ENCODE assay signal across 8 cellular contexts in genomic region chr6:114108119-114109002, GRCh38.
A peak's percentile ranks its signal among the peaks of the same experiment; 100 is the strongest.
DNase-seq lines count a peak whose midpoint lies in the region; ATAC-seq, FAIRE-seq and TF ChIP-seq lines count a peak whose summit lies in the region.

No MANE protein-coding gene starts in this region.

- no peak overlapping the region for H3K27ac ChIP-seq in A549

- ATAC-seq in A549 (peak; percentile 74 to 86), HG02798 (IDR thresholded peaks at IDR 0.05; ENCODE audit: poor library complexity, unreplicated experiment) (peak; percentile 77), GM21737 (IDR thresholded peaks at IDR 0.05; ENCODE audit: unreplicated experiment) (no peak)

- CTCF ChIA-PET in A549 (lab: Yijun Ruan, JAX) = interaction anchor here (0.6 to 4.2 kb wide), 17 partner anchors 9 to 1808 kb away, joined by 3 to 34 read pairs (median 4); partner anchors contain the start of gene HDAC2

- TF ChIP-seq RAD21 in A549 (conservative IDR thresholded peaks at IDR 0.05 in 1 of 2, IDR thresholded peaks at IDR 0.05 in 1 of 2) = peak; percentile 49 to 55; a peak in 4 of 5 replicates

- intact Hi-C loops in posterior vena cava (cut with DNase I) = loop anchor here (5.0 to 10.0 kb wide), 2 partner anchors 116 to 134 kb away; partner anchors contain the start of gene HDAC2 (in 1 of the 2)

- no peak overlapping the region for H3K4me2 ChIP-seq in A549

- TF ChIP-seq POLR2A in A549 (IDR thresholded peaks at IDR 0.05; ENCODE audit: low read length) = no peak

- WGBS in A549 (ENCODE audit: missing lambda C conversion rate) = 19% methylated on average over 10 of the region's 11 CpGs

- no peak for FAIRE-seq in A549 (lab: Jason Lieb, UNC)

- TF ChIP-seq CTCF in A549 (IDR thresholded peaks at IDR 0.05) (peak; percentile 47), GM06990 (IDR thresholded peaks at IDR 0.05; ENCODE audit: insufficient read depth, low read length, poor library complexity, severe bottlenecking) (peak; percentile 88)

- H3K4me1 ChIP-seq in A549 = no peaks in the 10 kb centered on the region

- H3K27me3 ChIP-seq in GM06990 (replicated peaks; ENCODE audit: control insufficient read depth, insufficient read depth, low read length) = peaks cover 4% of the 10 kb centered on the region; the same call in 1 of the 2 replicates

- H3K9me3 ChIP-seq in A549 = no peaks in the 10 kb centered on the region

- H3K36me3 ChIP-seq in GM06990 (ENCODE audit: control insufficient read depth, insufficient read depth, low read length) = no peaks in the 10 kb centered on the region

- DNase-seq in A549 (ENCODE audit: low read depth in 1 of 2, low spot score in 1 of 2) = peak; percentile 25 to 38
- no peak for DNase-seq in GM06990 (ENCODE audit: extremely low read depth, insufficient read length)
- peak; percentile 37 for DNase-seq in NCI-H2227 treated with DMSO at 0.1 percent for 48 hours (lab: John Stamatoyannopoulos, UW)
- peak; percentile 12 for DNase-seq in activated T-cell treated with anti-CD3 and anti-CD28 coated beads for 48 hours (ENCODE audit: low read depth)
- peak; percentile 36 for DNase-seq in glomerular endothelial cell (ENCODE audit: extremely low read depth, low read depth, low spot score)
- peak; percentile 88 for DNase-seq in posterior vena cava (ENCODE audit: low spot score)

- no peak for TF ChIP-seq EP300 in A549 (IDR thresholded peaks at IDR 0.05)

- POLR2A ChIA-PET in A549 (lab: Yijun Ruan, JAX) = interaction anchor here (1.2 kb wide), 1 partner anchor 113 kb away, joined by 5 read pairs; no protein-coding TSS in a partner anchor

- H3K4me3 ChIP-seq in A549 = no peak overlapping the region
- no peak overlapping the region for H3K4me3 ChIP-seq in GM06990 (replicated peaks; ENCODE audit: low read depth, low read length)

TF ChIP-seq in A549, 52 proteins besides CTCF, POLR2A, EP300 and RAD21:
- TF ChIP-seq MYC (IDR thresholded peaks at IDR 0.05; ENCODE audit: borderline replicate concordance, low read length) = no peak
- TF ChIP-seq SMC3 (IDR thresholded peaks at IDR 0.05) = peak; percentile 41; the same call in 2 of the 3 replicates
